In the genomic region with DNA sequence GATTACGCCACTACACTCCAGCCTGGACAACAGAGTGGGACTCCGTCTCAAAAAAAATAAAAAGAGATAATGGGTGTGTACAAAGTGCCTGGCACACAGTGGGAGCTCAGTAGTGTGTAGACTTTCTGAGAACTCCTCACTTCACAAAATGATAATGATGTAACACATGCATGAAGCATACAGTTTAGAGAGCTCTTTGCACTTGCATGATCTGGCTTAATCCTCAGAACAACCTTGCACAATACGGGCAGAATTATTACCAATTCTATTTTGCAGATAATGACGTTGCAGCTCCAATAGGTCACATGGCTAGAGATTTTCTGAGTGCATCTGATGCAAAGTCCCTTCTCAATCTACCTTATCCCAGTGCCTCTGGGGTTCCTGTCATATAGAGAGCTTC, we compare ENCODE assay signal across 12 cellular contexts.
DNase-seq lines count a peak whose midpoint lies in the region; ATAC-seq, FAIRE-seq and TF ChIP-seq lines count a peak whose summit lies in the region.
"Had no signal": no experiment of that assay in that cellular context is flagged by ENCODE, and none has a peak within 500 bp of the region (broad histone marks: within the 10 kb centered on the region; RNA-seq: fewer than 3 reads in every experiment).

No MANE protein-coding gene starts in this region.

- TF ChIP-seq POLR2A in K562 (conservative IDR thresholded peaks at IDR 0.05) = no peak

- H3K9me1 ChIP-seq in K562 (ENCODE audit: control insufficient read depth, insufficient read depth, low read length) = peaks cover 4% of the 10 kb centered on the region

- peaks cover 36% of the 10 kb centered on the region for H3K36me3 Mint-ChIP-seq in activated CD4-positive, alpha-beta T cell treated with anti-CD3 and anti-CD28 coated beads for 36 hours (ENCODE audit: low read depth)

- no peaks in the 10 kb centered on the region for H4K20me1 ChIP-seq in OCI-LY7 (ENCODE audit: insufficient read depth, low read length)
- no peaks in the 10 kb centered on the region for H4K20me1 ChIP-seq in K562 (replicated peaks; ENCODE audit: control insufficient read depth, insufficient read depth, low read length)

- H3K4me2 ChIP-seq in OCI-LY7 (ENCODE audit: low read length) = peak overlapping the region; percentile 81
- no peak overlapping the region for H3K4me2 ChIP-seq in K562 (ENCODE audit: insufficient read depth, low read length)
- H3K4me2 ChIP-seq: SK-N-SH had no signal

- CTCF ChIA-PET in activated CD4-positive, alpha-beta T cell treated with anti-CD3 and anti-CD28 coated beads for 36 hours (lab: Charles Lee) = interaction anchor here (0.5 to 2.3 kb wide), 25 partner anchors 9 to 268 kb away, joined by 3 to 15 read pairs (median 3); partner anchors contain the start of genes CD247 and CREG1
- CTCF ChIA-PET in OCI-LY7 (lab: Charles Lee; ENCODE audit: unreplicated experiment) (interaction anchor here (0.8 to 1.9 kb wide), 5 partner anchors 8 to 93 kb away, joined by 3 to 5 read pairs (median 4); no protein-coding TSS in a partner anchor), K562 (lab: Yijun Ruan, JAX; ENCODE audit: low intra/inter-chr PET ratio) (no interaction called here)

- no peaks in the 10 kb centered on the region for H3K27me3 Mint-ChIP-seq in activated CD4-positive, alpha-beta T cell treated with anti-CD3 and anti-CD28 coated beads for 36 hours

- peak overlapping the region; percentile 94 for H3K27ac Mint-ChIP-seq in activated CD4-positive, alpha-beta T cell treated with anti-CD3 and anti-CD28 coated beads for 36 hours

- no peak for DNase-seq in activated CD4-positive, alpha-beta T cell treated with anti-CD3 and anti-CD28 coated beads for 36 hours
- DNase-seq in activated CD4-positive, alpha-beta T cell treated with anti-CD3 and anti-CD28 coated beads for 48 hours = no peak
- DNase-seq in OCI-LY7 (ENCODE audit: low spot score) (no peak), K562 (ENCODE audit: extremely low read depth in 1 of 4, low spot score in 3 of 4) (no peak), NCI-H774 (lab: John Stamatoyannopoulos, UW) (no peak), C1 segment of cervical spinal cord (lab: John Stamatoyannopoulos, UW) (no peak)
- DNase-seq in stimulated activated CD8-positive, alpha-beta memory T cell treated with anti-CD3 and anti-CD28 coated beads, Interleukin-4, amount 100 ng/mL, for 48 hours = peak; percentile 16
- DNase-seq: DMS53, mesenchymal stem cell, NCI-H187 treated with DMSO at 0.1 percent for 48 hours, SK-N-SH had no signal

- peaks cover 11 to 19% of the 10 kb centered on the region in 2 experiments for H3K27me3 ChIP-seq in K562 (ENCODE audit: control insufficient read depth in 2 of 2, insufficient read depth in 2 of 2, low read length in 2 of 2)

- intact Hi-C loops in activated CD4-positive, alpha-beta T cell treated with anti-CD3 and anti-CD28 coated beads for 36 hours (cut with DNase I, micrococcal nuclease) = loop anchor here (1.0 to 5.0 kb wide), 10 partner anchors 9 to 1815 kb away; partner anchors contain the start of genes POU2F1 (in 2 of the 2) and MGST3 (in 1 of the 2)
- intact Hi-C loops in OCI-LY7 (cut with micrococcal nuclease; ENCODE audit: unreplicated experiment) = no loop called here
- intact Hi-C loops in K562 (cut with micrococcal nuclease) = loop anchor here (10.0 kb wide), 1 partner anchor 238 kb away; no protein-coding TSS in a partner anchor

- H3K9me2 ChIP-seq in OCI-LY7 (ENCODE audit: insufficient read depth, low read length) = no peaks in the 10 kb centered on the region
- H3K9me2 ChIP-seq: SK-N-SH had no signal

- in situ Hi-C loops in K562 (cut with MboI) = loop anchor here (5.0 to 10.0 kb wide), 3 partner anchors 85 to 562 kb away; no protein-coding TSS in a partner anchor

- no peak for TF ChIP-seq RAD21 in K562 (CRISPR knock-in tag; conservative IDR thresholded peaks at IDR 0.05 in 1 of 2, IDR thresholded peaks at IDR 0.05 in 1 of 2)

- POLR2A ChIA-PET in activated CD4-positive, alpha-beta T cell treated with anti-CD3 and anti-CD28 coated beads for 36 hours (lab: Charles Lee) = interaction anchor here (0.6 to 2.6 kb wide), 11 partner anchors 9 to 227 kb away, joined by 3 to 17 read pairs (median 4); partner anchors contain the start of genes CD247 and POU2F1
- POLR2A ChIA-PET in OCI-LY7 (lab: Charles Lee) = interaction anchor here (0.6 to 2.4 kb wide), 22 partner anchors 8 to 717 kb away, joined by 3 to 15 read pairs (median 4); partner anchors contain the start of genes CREG1 and POU2F1
- POLR2A ChIA-PET in K562 (lab: Yijun Ruan, JAX) = interaction anchor here (1.2 to 1.7 kb wide), 5 partner anchors 11 to 30 kb away, joined by 3 to 5 read pairs (median 4); no protein-coding TSS in a partner anchor

- H3K9ac ChIP-seq in K562 (ENCODE audit: insufficient read depth in 1 of 2, low read depth in 2 of 2, low read length in 2 of 2) = no peak overlapping the region
- H3K9ac ChIP-seq: SK-N-SH had no signal

- 27% methylated on average over 4 of the region's 4 CpGs for WGBS in K562 (ENCODE audit: insufficient coverage, low coverage, missing lambda C conversion rate)

- H3K4me1 Mint-ChIP-seq in activated CD4-positive, alpha-beta T cell treated with anti-CD3 and anti-CD28 coated beads for 36 hours = peaks cover 86% of the 10 kb centered on the region

- no peaks in the 10 kb centered on the region for H3K9me3 Mint-ChIP-seq in activated CD4-positive, alpha-beta T cell treated with anti-CD3 and anti-CD28 coated beads for 36 hours (ENCODE audit: low read depth)

- H3K79me2 ChIP-seq in OCI-LY7 (ENCODE audit: insufficient read depth, low read depth, low read length) (no peaks in the 10 kb centered on the region), K562 (ENCODE audit: control insufficient read depth, insufficient read depth, low read length) (no peaks in the 10 kb centered on the region)

- no peak for TF ChIP-seq EP300 in K562 (IDR thresholded peaks at IDR 0.05; ENCODE audit: low read length)

- ATAC-seq in activated CD4-positive, alpha-beta T cell treated with anti-CD3 and anti-CD28 coated beads for 36 hours = no peak
- ATAC-seq in K562 (no peak), HG02938 (IDR thresholded peaks at IDR 0.05; ENCODE audit: unreplicated experiment) (no peak)

- H3K36me3 ChIP-seq in OCI-LY7 (ENCODE audit: insufficient read depth, low read length) (no peaks in the 10 kb centered on the region), K562 (ENCODE audit: control insufficient read depth, insufficient read depth, low read length) (no peaks in the 10 kb centered on the region)

- H2AFZ ChIP-seq in OCI-LY7 (ENCODE audit: low read length) (peak overlapping the region; percentile 99; the same call in 1 of the 2 replicates), K562 (ENCODE audit: low read depth, low read length) (no peak overlapping the region)

- H3K27ac ChIP-seq in OCI-LY7 (ENCODE audit: low read depth, low read length, poor library complexity, severe bottlenecking) (peak overlapping the region; percentile 41), K562 (ENCODE audit: extremely low read depth, low read depth, low read length) (no peak overlapping the region)

- H3K9me3 ChIP-seq in OCI-LY7 (ENCODE audit: low read length) = no peaks in the 10 kb centered on the region
- no peaks in the 10 kb centered on the region for H3K9me3 ChIP-seq in K562 (replicated peaks; ENCODE audit: control insufficient read depth, insufficient read depth, low read depth, low read length)
- H3K9me3 ChIP-seq: SK-N-SH had no signal

- TF ChIP-seq CTCF in OCI-LY7 (conservative IDR thresholded peaks at IDR 0.05; ENCODE audit: low read length) (no peak), K562 (IDR thresholded peaks at IDR 0.05 in 2 of 3, conservative IDR thresholded peaks at IDR 0.05 in 1 of 3; ENCODE audit: insufficient read depth in 2 of 3, low read depth in 1 of 3, low read length in 3 of 3) (no peak)

- H3K4me3 ChIP-seq in OCI-LY7 (ENCODE audit: low read depth, low read length, poor library complexity, severe bottlenecking) (no peak overlapping the region), K562 (no peak overlapping the region)

- H3K4me3 Mint-ChIP-seq in activated CD4-positive, alpha-beta T cell treated with anti-CD3 and anti-CD28 coated beads for 36 hours = peak overlapping the region; percentile 56

- BruUV-seq in OCI-LY7 (replicated peaks; lab: Mats Ljungman, UMichigan) = no TSS peak
- BruUV-seq in K562 (replicated peaks; lab: Mats Ljungman, UMichigan) = no TSS peak

- FAIRE-seq in K562 (lab: Jason Lieb, UNC) = no peak

- H3K4me1 ChIP-seq in OCI-LY7 (ENCODE audit: insufficient read depth, low read length, poor library complexity, severe bottlenecking) (peaks cover 45% of the 10 kb centered on the region), K562 (replicated peaks in 1 of 2; ENCODE audit: control insufficient read depth in 2 of 2, insufficient read depth in 2 of 2, low read length in 2 of 2) (peaks cover 5 to 12% of the 10 kb centered on the region in 2 experiments; a peak in 4 of 5 replicates)

TF ChIP-seq in K562, 482 proteins besides CTCF, POLR2A, EP300 and RAD21 (continues in another document):
- TF ChIP-seq RAD51 (IDR thresholded peaks at IDR 0.05; ENCODE audit: borderline replicate concordance, low read depth) (peak; percentile 21; the same call in 1 of the 2 replicates), CEBPG (CRISPR knock-in tag; IDR thresholded peaks at IDR 0.05) (0 out of 2 replicates have a peak, but pooled peaks have one; percentile 8), CEBPG (tag; conservative IDR thresholded peaks at IDR 0.05 in 1 of 2, IDR thresholded peaks at IDR 0.05 in 1 of 2) (peak in 1 of 2 experiments; percentile 67; a peak in 3 of 4 replicates)
- TF ChIP-seq, protein P1, sequence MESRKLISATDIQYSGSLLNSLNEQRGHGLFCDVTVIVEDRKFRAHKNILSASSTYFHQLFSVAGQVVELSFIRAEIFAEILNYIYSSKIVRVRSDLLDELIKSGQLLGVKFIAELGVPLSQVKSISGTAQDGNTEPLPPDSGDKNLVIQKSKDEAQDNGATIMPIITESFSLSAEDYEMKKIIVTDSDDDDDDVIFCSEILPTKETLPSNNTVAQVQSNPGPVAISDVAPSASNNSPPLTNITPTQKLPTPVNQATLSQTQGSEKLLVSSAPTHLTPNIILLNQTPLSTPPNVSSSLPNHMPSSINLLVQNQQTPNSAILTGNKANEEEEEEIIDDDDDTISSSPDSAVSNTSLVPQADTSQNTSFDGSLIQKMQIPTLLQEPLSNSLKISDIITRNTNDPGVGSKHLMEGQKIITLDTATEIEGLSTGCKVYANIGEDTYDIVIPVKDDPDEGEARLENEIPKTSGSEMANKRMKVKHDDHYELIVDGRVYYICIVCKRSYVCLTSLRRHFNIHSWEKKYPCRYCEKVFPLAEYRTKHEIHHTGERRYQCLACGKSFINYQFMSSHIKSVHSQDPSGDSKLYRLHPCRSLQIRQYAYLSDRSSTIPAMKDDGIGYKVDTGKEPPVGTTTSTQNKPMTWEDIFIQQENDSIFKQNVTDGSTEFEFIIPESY (CRISPR knock-in tag; IDR thresholded peaks at IDR 0.05) = 0 out of 2 replicates have a peak, but pooled peaks have one; percentile 22
